1 cellular context compared by ENCODE assay signal in genomic region chr14:101963052-101963451, GRCh38.
TF ChIP-seq lines count a peak whose summit lies in the region.

No MANE protein-coding gene starts in this region.

TF ChIP-seq in IMR-90, 13 proteins besides CTCF, POLR2A, EP300 and RAD21 (continued from another document):
- TF ChIP-seq CEBPB (IDR thresholded peaks at IDR 0.05; ENCODE audit: low read depth, low read length) (no peak), ELK1 (IDR thresholded peaks at IDR 0.05; ENCODE audit: borderline replicate concordance, low read depth, low read length) (no peak), FOS (IDR thresholded peaks at IDR 0.05; ENCODE audit: low read depth, low read length) (no peak), USF2 (IDR thresholded peaks at IDR 0.05; ENCODE audit: low read depth, low read length) (no peak)
TF ChIP-seq in IMR-90: peak in this region for 0.
